In the genomic region with DNA sequence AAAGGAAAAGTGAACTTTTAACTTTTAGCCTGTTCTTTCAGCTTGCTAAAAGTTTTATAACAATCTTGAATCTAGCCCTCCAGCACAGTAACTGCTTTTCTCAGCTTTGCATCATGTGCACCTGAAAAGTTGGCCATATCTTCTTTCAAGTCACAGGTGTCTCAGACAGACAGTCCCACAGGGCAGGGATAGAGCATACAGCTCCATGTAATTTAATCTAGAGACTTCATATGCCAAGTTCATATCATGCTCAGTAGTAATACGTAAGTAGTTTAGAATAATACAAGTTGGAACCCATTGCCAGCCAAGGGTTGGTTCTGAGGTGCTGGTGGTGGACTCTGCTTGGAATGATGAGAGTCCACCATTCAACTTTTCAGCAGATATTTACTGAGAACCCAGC, we compare ENCODE assay signal across 16 cellular contexts.
A peak's percentile ranks its signal among the peaks of the same experiment; 100 is the strongest.
DNase-seq lines count a peak whose midpoint lies in the region; ATAC-seq and TF ChIP-seq lines count a peak whose summit lies in the region.
"Had no signal": no experiment of that assay in that cellular context is flagged by ENCODE, and none has a peak within 500 bp of the region (broad histone marks: within the 10 kb centered on the region; RNA-seq: fewer than 3 reads in every experiment).

No MANE protein-coding gene starts in this region.

- intact Hi-C loops in psoas muscle (cut with DNase I) = no loop called here

- peak; percentile 29 to 74 (median 59) for ATAC-seq in psoas muscle
- no peak for ATAC-seq in GM19455 (IDR thresholded peaks at IDR 0.05; ENCODE audit: unreplicated experiment)
- ATAC-seq: A549; CD8-positive, alpha-beta T cell had no signal

- no peak overlapping the region for H3K4me3 ChIP-seq in psoas muscle
- H3K4me3 ChIP-seq: A549; BLaER1 treated with 17β-estradiol and CSF1 and Interleukin-3, amounts not matched to agents 10 nM and 100 nM had no signal

- peaks cover 46% of the 10 kb centered on the region for H3K4me1 ChIP-seq in psoas muscle
- H3K4me1 ChIP-seq: A549; BLaER1 treated with 17β-estradiol and CSF1 and Interleukin-3, amounts not matched to agents 10 nM and 100 nM; Caco-2 had no signal

- DNase-seq in NCI-H2171 treated with DMSO at 0.1 percent for 48 hours (lab: John Stamatoyannopoulos, UW) (peak; percentile 15), NCI-H2171 (lab: John Stamatoyannopoulos, UW) (no peak), psoas muscle (no peak), NCI-H2196 (lab: John Stamatoyannopoulos, UW; ENCODE audit: unreplicated experiment) (no peak)
- DNase-seq: AML-193; Caco-2; Calu3; CD4-positive, alpha-beta T cell; CD8-positive, alpha-beta T cell; DMS79 treated with DMSO at 0.1 percent for 48 hours; GF-D8 had no signal

- TF ChIP-seq CTCF in psoas muscle (IDR thresholded peaks at IDR 0.05) = no peak

- H3K36me3 ChIP-seq in psoas muscle (ENCODE audit: insufficient read depth in 1 of 2, low read depth in 1 of 2) = peaks cover 0 to 8% of the 10 kb centered on the region in 2 donors
- H3K36me3 ChIP-seq: BLaER1 treated with 17β-estradiol and CSF1 and Interleukin-3, amounts not matched to agents 10 nM and 100 nM had no signal

- peak overlapping the region; percentile 2 for H3K27ac ChIP-seq in psoas muscle
- H3K27ac ChIP-seq: 22Rv1; A549; BLaER1 treated with 17β-estradiol and CSF1 and Interleukin-3, amounts not matched to agents 10 nM and 100 nM; C4-2B had no signal

- H3K9me3 ChIP-seq in psoas muscle = no peaks in the 10 kb centered on the region
- H3K9me3 ChIP-seq: A549, Caco-2 had no signal

- no peaks in the 10 kb centered on the region for H3K27me3 ChIP-seq in psoas muscle (ENCODE audit: insufficient read depth in 3 of 3, low read length in 2 of 3)
- H3K27me3 ChIP-seq: BLaER1 treated with 17β-estradiol and CSF1 and Interleukin-3, amounts not matched to agents 10 nM and 100 nM had no signal

- WGBS in psoas muscle, 3 donors = 28 to 50% (median 28%) methylated on average over 1 of the region's 1 CpG
